In genomic region chr10:97334370-97335175, GRCh38 we compare ENCODE assay signal across 1 cellular context.
A peak's percentile ranks its signal among the peaks of the same experiment; 100 is the strongest.
TF ChIP-seq lines count a peak whose summit lies in the region.

TSS of gene FRAT2 (minus strand) at chr10:97334729. CDS start at chr10:97334572, 157 bp downstream.

TF ChIP-seq in IMR-90, 13 proteins besides CTCF, POLR2A, EP300 and RAD21:
- TF ChIP-seq MXI1 (IDR thresholded peaks at IDR 0.05; ENCODE audit: borderline replicate concordance, low read depth, low read length): peak; percentile 79
- TF ChIP-seq BHLHE40 (IDR thresholded peaks at IDR 0.05; ENCODE audit: low read depth, low read length): peak; percentile 98
- TF ChIP-seq MAZ (IDR thresholded peaks at IDR 0.05; ENCODE audit: borderline replicate concordance, low read depth, low read length): no peak; the same call in 1 of the 2 replicates
- TF ChIP-seq USF2 (IDR thresholded peaks at IDR 0.05; ENCODE audit: low read depth, low read length): peak; percentile 82
- peak; percentile 97; the same call in 1 of the 2 replicates for TF ChIP-seq CHD1 (IDR thresholded peaks at IDR 0.05; ENCODE audit: low read depth, low read length)
